8 cellular contexts compared by ENCODE assay signal in the genomic region with DNA sequence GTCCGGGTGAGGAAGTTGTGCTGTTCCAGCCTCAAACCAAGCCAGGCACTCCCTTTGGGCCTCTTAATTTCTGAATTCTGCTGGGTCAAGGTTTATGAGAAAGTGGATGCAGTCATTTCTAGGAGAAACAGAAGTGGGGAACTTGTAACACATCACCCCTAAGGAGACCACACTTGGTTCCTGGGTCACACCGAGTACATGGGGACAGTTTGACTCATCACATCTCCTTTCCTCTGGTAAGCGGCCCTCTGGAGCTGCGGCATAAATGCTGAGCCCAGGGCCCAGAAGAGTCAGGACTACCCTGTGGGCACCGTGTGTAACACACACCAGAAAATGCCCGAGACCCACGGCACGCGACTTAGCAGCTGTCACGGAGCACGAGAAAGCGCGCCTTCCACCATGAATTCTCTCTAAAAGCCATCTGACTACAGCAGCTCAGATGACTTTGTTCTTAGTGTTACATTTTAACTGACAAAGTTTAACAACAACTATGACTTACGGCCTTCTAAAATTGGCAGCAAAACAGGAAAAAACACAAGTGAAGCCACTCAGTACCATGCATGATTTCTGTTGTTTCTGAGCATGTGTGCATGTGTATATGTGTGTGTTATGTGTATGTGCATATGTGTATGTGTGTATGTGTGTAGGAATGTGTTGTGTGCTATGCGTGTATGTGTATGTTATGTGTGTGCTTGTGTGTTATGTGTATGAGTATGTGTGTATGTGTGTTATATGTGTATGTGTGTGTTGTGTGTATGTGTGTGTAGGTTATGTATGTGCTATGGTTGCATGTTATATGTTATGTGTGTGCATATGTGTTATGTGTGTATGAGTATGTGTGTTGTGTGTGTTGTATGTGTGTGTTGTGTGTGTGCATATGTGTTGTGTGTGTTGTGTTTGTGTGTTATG. TPM values are rescaled to one million over a fixed set of nuclear protein-coding genes. Genes with fewer than 3 reads are reported as not detected.
DNase-seq lines count a peak whose midpoint lies in the region; ATAC-seq and TF ChIP-seq lines count a peak whose summit lies in the region.

No MANE protein-coding gene starts in this region.

- no peaks in the 10 kb centered on the region for H3K9me3 ChIP-seq in duodenal mucosa (ENCODE audit: control insufficient read depth in 1 of 2, low read length in 2 of 2)

- peak; percentile 69 to 79 for ATAC-seq in natural killer cell treated with Interleukin-12 subunit alpha and Interleukin-12 subunit beta and Interleukin-15 and Interleukin-18, amount 100 ng/mL, for 72 hours
- ATAC-seq in natural killer cell (no peak), HG03521 (IDR thresholded peaks at IDR 0.05; ENCODE audit: unreplicated experiment) (peak; percentile 27), GM21526 (IDR thresholded peaks at IDR 0.05; ENCODE audit: low FRiP score, unreplicated experiment) (no peak)
- ATAC-seq in stimulated activated naive CD8-positive, alpha-beta T cell treated with anti-CD3 and anti-CD28 coated beads, Interleukin-15, amount 100 ng/mL, for 72 hours: peak; percentile 80

- no peak for TF ChIP-seq CTCF in natural killer cell (IDR thresholded peaks at IDR 0.05)

- no peaks in the 10 kb centered on the region for H3K27me3 ChIP-seq in duodenal mucosa (ENCODE audit: control insufficient read depth in 1 of 2, insufficient read depth in 2 of 2, low read length in 2 of 2)

- peaks cover 6% of the 10 kb centered on the region for H3K36me3 Mint-ChIP-seq in natural killer cell treated with Interleukin-12 subunit alpha and Interleukin-12 subunit beta and Interleukin-15 and Interleukin-18, amount 100 ng/mL, for 72 hours
- no peaks in the 10 kb centered on the region for H3K36me3 Mint-ChIP-seq in natural killer cell

- H3K9me3 Mint-ChIP-seq in natural killer cell treated with Interleukin-12 subunit alpha and Interleukin-12 subunit beta and Interleukin-15 and Interleukin-18, amount 100 ng/mL, for 72 hours: no peaks in the 10 kb centered on the region
- H3K9me3 Mint-ChIP-seq in natural killer cell: no peaks in the 10 kb centered on the region
- peaks cover 0 to 5% of the 10 kb centered on the region in 2 donors for H3K9me3 Mint-ChIP-seq in stimulated activated naive CD8-positive, alpha-beta T cell treated with anti-CD3 and anti-CD28 coated beads, Interleukin-15, amount 100 ng/mL, for 72 hours

- peaks cover 68 to 79% of the 10 kb centered on the region in 2 donors for H3K4me1 ChIP-seq in duodenal mucosa (ENCODE audit: control insufficient read depth in 1 of 2, insufficient read depth in 2 of 2, low read length in 2 of 2)

- intact Hi-C loops in natural killer cell (cut with micrococcal nuclease): loop anchor here (5.0 kb wide), 2 partner anchors 66 to 321 kb away; no protein-coding TSS in a partner anchor

- peak overlapping the region; percentile 50 for H3K27ac ChIP-seq in duodenal mucosa (ENCODE audit: low read depth, low read length)

- peaks cover 35 to 47% of the 10 kb centered on the region in 2 donors for H3K4me1 Mint-ChIP-seq in natural killer cell treated with Interleukin-12 subunit alpha and Interleukin-12 subunit beta and Interleukin-15 and Interleukin-18, amount 100 ng/mL, for 72 hours (ENCODE audit: low read depth in 2 of 2)
- H3K4me1 Mint-ChIP-seq in natural killer cell: peaks cover 11 to 15% of the 10 kb centered on the region in 2 donors
- peaks cover 8% of the 10 kb centered on the region for H3K4me1 Mint-ChIP-seq in stimulated activated naive CD8-positive, alpha-beta T cell treated with anti-CD3 and anti-CD28 coated beads, Interleukin-15, amount 100 ng/mL, for 72 hours

- peak; percentile 90 for DNase-seq in natural killer cell treated with Interleukin-12 subunit alpha and Interleukin-12 subunit beta and Interleukin-15 and Interleukin-18, amount 100 ng/mL, for 72 hours (ENCODE audit: low spot score)
- DNase-seq in natural killer cell: no peak
- DNase-seq in stimulated activated naive CD8-positive, alpha-beta T cell treated with anti-CD3 and anti-CD28 coated beads, Interleukin-15, amount 100 ng/mL, for 72 hours: peak; percentile 56 to 81
- DNase-seq in SW 1271 (lab: John Stamatoyannopoulos, UW): no peak
- no peak for DNase-seq in islet precursor cell

- no peaks in the 10 kb centered on the region for H3K27me3 Mint-ChIP-seq in natural killer cell treated with Interleukin-12 subunit alpha and Interleukin-12 subunit beta and Interleukin-15 and Interleukin-18, amount 100 ng/mL, for 72 hours
- H3K27me3 Mint-ChIP-seq in natural killer cell (ENCODE audit: low read depth in 2 of 2): no peaks in the 10 kb centered on the region
- no peaks in the 10 kb centered on the region for H3K27me3 Mint-ChIP-seq in stimulated activated naive CD8-positive, alpha-beta T cell treated with anti-CD3 and anti-CD28 coated beads, Interleukin-15, amount 100 ng/mL, for 72 hours

- no peak overlapping the region for H3K4me3 Mint-ChIP-seq in natural killer cell treated with Interleukin-12 subunit alpha and Interleukin-12 subunit beta and Interleukin-15 and Interleukin-18, amount 100 ng/mL, for 72 hours
- no peak overlapping the region for H3K4me3 Mint-ChIP-seq in natural killer cell
- peak overlapping the region; percentile 22 to 66 for H3K4me3 Mint-ChIP-seq in stimulated activated naive CD8-positive, alpha-beta T cell treated with anti-CD3 and anti-CD28 coated beads, Interleukin-15, amount 100 ng/mL, for 72 hours

- H3K4me3 ChIP-seq in duodenal mucosa (ENCODE audit: low read depth in 1 of 2, low read length in 2 of 2): no peak overlapping the region

- peak overlapping the region; percentile 43 to 54 for H3K9ac ChIP-seq in duodenal mucosa (ENCODE audit: low read depth in 1 of 2, low read length in 2 of 2)

- no peaks in the 10 kb centered on the region for H3K36me3 ChIP-seq in duodenal mucosa (ENCODE audit: control insufficient read depth in 1 of 2, insufficient read depth in 2 of 2, low read length in 2 of 2)

- no peak overlapping the region for H3K27ac Mint-ChIP-seq in natural killer cell treated with Interleukin-12 subunit alpha and Interleukin-12 subunit beta and Interleukin-15 and Interleukin-18, amount 100 ng/mL, for 72 hours
- H3K27ac Mint-ChIP-seq in natural killer cell: no peak overlapping the region
- peak overlapping the region in 1 of 2 donors; percentile 74 for H3K27ac Mint-ChIP-seq in stimulated activated naive CD8-positive, alpha-beta T cell treated with anti-CD3 and anti-CD28 coated beads, Interleukin-15, amount 100 ng/mL, for 72 hours

RNA-seq across cellular contexts. Expression of a gene that starts 50.8 kb away (rescaled TPM):
- 10 to 100 TPM; 85.7 to 89.6 TPM for total RNA-seq in natural killer cell treated with Interleukin-12 subunit alpha and Interleukin-12 subunit beta and Interleukin-15 and Interleukin-18, amount 100 ng/mL, for 72 hours
- 10 to 100 TPM; 59.5 to 72.3 (median 60.2) TPM for total RNA-seq in natural killer cell

Comparison
In these comparisons a context has a peak if more than half of its experiments do, and no peak if none do; other contexts are left out.
1. ATAC-seq: peak in natural killer cell treated with Interleukin-12 subunit alpha and Interleukin-12 subunit beta and Interleukin-15 and Interleukin-18, amount 100 ng/mL, for 72 hours (2 of 2), HG03521 (single experiment) and stimulated activated naive CD8-positive, alpha-beta T cell treated with anti-CD3 and anti-CD28 coated beads, Interleukin-15, amount 100 ng/mL, for 72 hours (single experiment); none in natural killer cell (0 of 3) and GM21526 (single experiment).
2. DNase-seq: peak in natural killer cell treated with Interleukin-12 subunit alpha and Interleukin-12 subunit beta and Interleukin-15 and Interleukin-18, amount 100 ng/mL, for 72 hours (single experiment) and stimulated activated naive CD8-positive, alpha-beta T cell treated with anti-CD3 and anti-CD28 coated beads, Interleukin-15, amount 100 ng/mL, for 72 hours (2 of 2); none in natural killer cell (single experiment), SW 1271 (0 of 2) and islet precursor cell (single experiment).
3. H3K4me3 Mint-ChIP-seq: peak in stimulated activated naive CD8-positive, alpha-beta T cell treated with anti-CD3 and anti-CD28 coated beads, Interleukin-15, amount 100 ng/mL, for 72 hours (2 of 2); none in natural killer cell treated with Interleukin-12 subunit alpha and Interleukin-12 subunit beta and Interleukin-15 and Interleukin-18, amount 100 ng/mL, for 72 hours (single experiment) and natural killer cell (single experiment).